8 cellular contexts compared by ENCODE assay signal in genomic region chr3:15768421-15769255, GRCh38. TPM values are rescaled to one million over a fixed set of nuclear protein-coding genes. Genes with fewer than 3 reads are reported as not detected.
DNase-seq lines count a peak whose midpoint lies in the region; ATAC-seq and TF ChIP-seq lines count a peak whose summit lies in the region.

No MANE protein-coding gene starts in this region.

- H3K4me2 ChIP-seq in mammary epithelial cell (ENCODE audit: insufficient read depth, low read depth, low read length): peak overlapping the region; percentile 71

- H2AFZ ChIP-seq in mammary epithelial cell (ENCODE audit: low read depth, low read length): no peak overlapping the region

- in situ Hi-C loops in mammary epithelial cell (cut with MboI; ENCODE audit: low sequenced_read_pairs in 2 of 2): no loop called here

- CTCF ChIA-PET in mammary epithelial cell (lab: Charles Lee; ENCODE audit: low non-redundant PET): no interaction called here
- CTCF ChIA-PET in CD4-positive, alpha-beta memory T cell (lab: Charles Lee; ENCODE audit: partially characterized antibody): interaction anchor here (1.3 kb wide), 1 partner anchor 8 kb away, joined by 3 read pairs; no protein-coding TSS in a partner anchor

- no peaks in the 10 kb centered on the region for H3K9me3 ChIP-seq in mammary epithelial cell (replicated peaks; ENCODE audit: insufficient read depth, low read length)
- no peaks in the 10 kb centered on the region for H3K9me3 ChIP-seq in CD4-positive, alpha-beta memory T cell (ENCODE audit: control insufficient read depth in 1 of 2, low read length in 2 of 2)

- H3K36me3 ChIP-seq in mammary epithelial cell (ENCODE audit: insufficient read depth, low read length): peaks cover 4% of the 10 kb centered on the region
- no peaks in the 10 kb centered on the region for H3K36me3 ChIP-seq in CD4-positive, alpha-beta memory T cell (ENCODE audit: insufficient read depth, low read length)

- peak overlapping the region in 1 of 3 experiments; percentile 20 for H3K4me3 ChIP-seq in mammary epithelial cell (replicated peaks in 1 of 3; ENCODE audit: insufficient read depth in 1 of 3, low read depth in 2 of 3, low read length in 3 of 3)
- H3K4me3 ChIP-seq in CD4-positive, alpha-beta memory T cell (ENCODE audit: low read length in 2 of 2): no peak overlapping the region

- POLR2A ChIA-PET in CD4-positive, alpha-beta memory T cell (lab: Charles Lee; ENCODE audit: partially characterized antibody): no interaction called here

- no peak for DNase-seq in activated T-cell treated with anti-CD3 and anti-CD28 coated beads, Interleukin-2, amount 50 U/mL, for 24 hours
- DNase-seq in activated T-cell treated with anti-CD3 and anti-CD28 coated beads, Interleukin-2, amount 50 U/mL, for 1 hour: no peak
- DNase-seq in NCI-H2081 (lab: John Stamatoyannopoulos, UW) (peak; percentile 10 to 58), mammary epithelial cell (peak; percentile 94), myocyte (ENCODE audit: low read depth) (peak; percentile 90), hippocampal formation (lab: John Stamatoyannopoulos, UW) (no peak)
- DNase-seq in CD4-positive, alpha-beta memory T cell: no peak

- no peaks in the 10 kb centered on the region for H3K27me3 Mint-ChIP-seq in activated T-cell treated with anti-CD3 and anti-CD28 coated beads, Interleukin-2, amount 50 U/mL, for 24 hours
- H3K27me3 Mint-ChIP-seq in CD4-positive, alpha-beta memory T cell: no peaks in the 10 kb centered on the region

- WGBS in mammary epithelial cell (ENCODE audit: low coverage, missing lambda C conversion rate): 57% methylated on average over 5 of the region's 5 CpGs

- H3K36me3 Mint-ChIP-seq in activated T-cell treated with anti-CD3 and anti-CD28 coated beads, Interleukin-2, amount 50 U/mL, for 24 hours (ENCODE audit: low read depth): peaks cover 27% of the 10 kb centered on the region
- peaks cover 20 to 29% of the 10 kb centered on the region in 2 donors for H3K36me3 Mint-ChIP-seq in CD4-positive, alpha-beta memory T cell

- dilution Hi-C loops in mammary epithelial cell (cut with HindIII; ENCODE audit: low sequenced_read_pairs): no loop called here

- no peaks in the 10 kb centered on the region for H3K9me3 Mint-ChIP-seq in activated T-cell treated with anti-CD3 and anti-CD28 coated beads, Interleukin-2, amount 50 U/mL, for 24 hours
- peaks cover 0 to 2% (median 0%) of the 10 kb centered on the region in 8 donors for H3K9me3 Mint-ChIP-seq in CD4-positive, alpha-beta memory T cell

- peaks cover 44% of the 10 kb centered on the region for H3K4me1 Mint-ChIP-seq in activated T-cell treated with anti-CD3 and anti-CD28 coated beads, Interleukin-2, amount 50 U/mL, for 24 hours (ENCODE audit: low read depth)
- peaks cover 15 to 29% (median 22%) of the 10 kb centered on the region in 4 donors for H3K4me1 Mint-ChIP-seq in CD4-positive, alpha-beta memory T cell

- peaks cover 58% of the 10 kb centered on the region for H3K79me2 ChIP-seq in mammary epithelial cell (ENCODE audit: insufficient read depth, low read length)

- BruUV-seq in mammary epithelial cell (replicated peaks; lab: Mats Ljungman, UMichigan): no TSS peak

- no peaks in the 10 kb centered on the region for H4K20me1 ChIP-seq in mammary epithelial cell (ENCODE audit: insufficient read depth, low read length)

- ATAC-seq in HG02623 (IDR thresholded peaks at IDR 0.05; ENCODE audit: unreplicated experiment): peak; percentile 79

- peaks cover 24% of the 10 kb centered on the region for H3K4me1 ChIP-seq in mammary epithelial cell (ENCODE audit: insufficient read depth, low read length)
- no peaks in the 10 kb centered on the region for H3K4me1 ChIP-seq in CD4-positive, alpha-beta memory T cell (ENCODE audit: insufficient read depth, low read length)

- H3K27me3 ChIP-seq in mammary epithelial cell (ENCODE audit: insufficient read depth, low read length): no peaks in the 10 kb centered on the region
- H3K27me3 ChIP-seq in CD4-positive, alpha-beta memory T cell (ENCODE audit: insufficient read depth, low read length): no peaks in the 10 kb centered on the region

- peak overlapping the region; percentile 61 for H3K27ac Mint-ChIP-seq in activated T-cell treated with anti-CD3 and anti-CD28 coated beads, Interleukin-2, amount 50 U/mL, for 24 hours
- peak overlapping the region in 1 of 7 donors; percentile 3 for H3K27ac Mint-ChIP-seq in CD4-positive, alpha-beta memory T cell

- intact Hi-C loops in mammary epithelial cell (cut with micrococcal nuclease): loop anchor here (1.0 to 2.0 kb wide), 2 partner anchors 14 to 28 kb away; partner anchors contain the start of gene ANKRD28
- intact Hi-C loops in CD4-positive, alpha-beta memory T cell (cut with micrococcal nuclease): no loop called here

- peak overlapping the region; percentile 79 for H3K27ac ChIP-seq in mammary epithelial cell (ENCODE audit: insufficient read depth, low read depth, low read length)
- no peak overlapping the region for H3K27ac ChIP-seq in CD4-positive, alpha-beta memory T cell (ENCODE audit: low read depth, low read length)

- no peak overlapping the region for H3K4me3 Mint-ChIP-seq in activated T-cell treated with anti-CD3 and anti-CD28 coated beads, Interleukin-2, amount 50 U/mL, for 24 hours
- no peak overlapping the region for H3K4me3 Mint-ChIP-seq in CD4-positive, alpha-beta memory T cell

- no peak overlapping the region for H3K9ac ChIP-seq in mammary epithelial cell (ENCODE audit: insufficient read depth, low read length)

- TF ChIP-seq CTCF in mammary epithelial cell (conservative IDR thresholded peaks at IDR 0.05 in 1 of 2, IDR thresholded peaks at IDR 0.05 in 1 of 2; ENCODE audit: extremely low read depth in 1 of 2, insufficient read depth in 1 of 2, low read depth in 1 of 2, low read length in 2 of 2): no peak

RNA-seq across cellular contexts. Expression of gene ANKRD28, which starts 29.1 kb away (rescaled TPM):
- 10 to 100 TPM; 38.0 to 49.2 TPM for total RNA-seq in mammary epithelial cell
- polyA plus RNA-seq in mammary epithelial cell: 25.1 TPM
- polyA minus RNA-seq in mammary epithelial cell: 140 TPM
- total RNA-seq in myocyte: 78.7 and 106 TPM in 2 replicates
- polyA plus RNA-seq in myocyte (2012): 26.0 TPM
- total RNA-seq in CD4-positive, alpha-beta memory T cell: 10 to 100 TPM; 35.9 to 42.0 TPM
- polyA plus RNA-seq in CD4-positive, alpha-beta memory T cell: 10 to 100 TPM in 1 of 2 donors, 1 to 10 TPM in 1; 8.5 to 18.5 TPM

Comparison
In these comparisons a context has a peak if more than half of its experiments do, and no peak if none do; other contexts are left out.
1. DNase-seq: peak in NCI-H2081 (2 of 2), mammary epithelial cell (single experiment) and myocyte (single experiment); none in activated T-cell treated with anti-CD3 and anti-CD28 coated beads, Interleukin-2, amount 50 U/mL, for 24 hours (single experiment), activated T-cell treated with anti-CD3 and anti-CD28 coated beads, Interleukin-2, amount 50 U/mL, for 1 hour (single experiment), hippocampal formation (0 of 2) and CD4-positive, alpha-beta memory T cell (0 of 5).